1 cellular context compared by ENCODE assay signal in genomic region chr3:194333212-194333980, GRCh38.
TF ChIP-seq lines count a peak whose summit lies in the region.

No MANE protein-coding gene starts in this region.

TF ChIP-seq in A549, 52 proteins besides CTCF, POLR2A, EP300 and RAD21 (continued from another document):
- TF ChIP-seq ATOH8 (CRISPR knock-in tag; IDR thresholded peaks at IDR 0.05; ENCODE audit: low read depth) (no peak; the same call in 1 of the 2 replicates), MYC (IDR thresholded peaks at IDR 0.05; ENCODE audit: borderline replicate concordance, low read length) (peak; percentile 84; the same call in 1 of the 2 replicates), PHF8 (IDR thresholded peaks at IDR 0.05; ENCODE audit: borderline replicate concordance, low read depth) (no peak), CBX2 (IDR thresholded peaks at IDR 0.05; ENCODE audit: borderline replicate concordance, low read depth) (no peak), HOXB13 (CRISPR knock-in tag; IDR thresholded peaks at IDR 0.05; ENCODE audit: low read depth) (peak; percentile 63; the same call in 1 of the 2 replicates), MAFK (IDR thresholded peaks at IDR 0.05; ENCODE audit: partially characterized antibody) (no peak), RCOR1 (IDR thresholded peaks at IDR 0.05; ENCODE audit: low read depth, low read length) (no peak), FOXS1 (CRISPR knock-in tag; IDR thresholded peaks at IDR 0.05) (no peak), NPAS2 (CRISPR knock-in tag; IDR thresholded peaks at IDR 0.05; ENCODE audit: borderline replicate concordance) (0 out of 2 replicates have a peak, but pooled peaks have one; percentile 28), USF2 (IDR thresholded peaks at IDR 0.05) (no peak), EHMT2 (IDR thresholded peaks at IDR 0.05; ENCODE audit: low read depth) (no peak), REST (IDR thresholded peaks at IDR 0.05) (no peak), SREBF2 (IDR thresholded peaks at IDR 0.05) (no peak), JUNB (IDR thresholded peaks at IDR 0.05) (no peak), HES2 (IDR thresholded peaks at IDR 0.05) (no peak), MAX (IDR thresholded peaks at IDR 0.05) (peak; percentile 98), GATA3 (IDR thresholded peaks at IDR 0.05; ENCODE audit: borderline replicate concordance) (0 out of 2 replicates have a peak, but pooled peaks have one; percentile 12), ZNF302 (CRISPR knock-in tag; IDR thresholded peaks at IDR 0.05) (no peak), HEYL (CRISPR knock-in tag; IDR thresholded peaks at IDR 0.05) (no peak), CBX8 (IDR thresholded peaks at IDR 0.05) (no peak), RARB (CRISPR knock-in tag; IDR thresholded peaks at IDR 0.05) (no peak), HOXB5 (CRISPR knock-in tag; IDR thresholded peaks at IDR 0.05) (peak; percentile 68), ZC3H11A (IDR thresholded peaks at IDR 0.05) (no peak), ESRRA (IDR thresholded peaks at IDR 0.05; ENCODE audit: borderline replicate concordance, low read length) (no peak)
